Comparison of ENCODE assay signal across 18 cellular contexts in the genomic region with DNA sequence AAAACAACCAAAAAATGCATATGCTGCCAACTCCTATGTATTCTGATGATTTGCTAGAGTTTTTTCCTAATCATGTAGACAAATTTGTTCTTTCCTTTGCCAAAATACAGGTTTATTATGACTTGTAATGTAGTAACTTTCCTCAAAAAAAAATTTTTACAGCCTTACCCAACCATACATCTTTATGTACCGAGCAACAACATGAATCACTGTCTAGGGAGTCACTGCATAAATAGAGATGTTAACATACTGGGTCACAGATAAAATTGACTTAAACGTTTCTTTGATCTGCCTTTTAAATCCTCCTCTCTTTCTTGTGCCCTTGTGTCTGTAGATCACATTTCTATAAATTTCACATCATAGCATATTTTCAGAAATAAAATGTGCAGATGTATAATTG.
DNase-seq lines count a peak whose midpoint lies in the region; ATAC-seq, FAIRE-seq and TF ChIP-seq lines count a peak whose summit lies in the region.
"Had no signal": no experiment of that assay in that cellular context is flagged by ENCODE, and none has a peak within 500 bp of the region (broad histone marks: within the 10 kb centered on the region; RNA-seq: fewer than 3 reads in every experiment).

No MANE protein-coding gene starts in this region.

- H3K36me3 ChIP-seq in PC-3 (ENCODE audit: low read depth, low read length) (no peaks in the 10 kb centered on the region), bronchial epithelial cell (ENCODE audit: control insufficient read depth, insufficient read depth, low read length) (no peaks in the 10 kb centered on the region)

- no peaks in the 10 kb centered on the region for H3K27me3 Mint-ChIP-seq in effector memory CD8-positive, alpha-beta T cell

- no peaks in the 10 kb centered on the region for H3F3A ChIP-seq in PC-3 (ENCODE audit: low read length, unreplicated experiment)

- no peaks in the 10 kb centered on the region for H3K9me3 ChIP-seq in PC-3 (ENCODE audit: low read length)

- no peak for TF ChIP-seq CTCF in PC-3 (conservative IDR thresholded peaks at IDR 0.05; ENCODE audit: low read depth, low read length)
- no peak for TF ChIP-seq CTCF in bronchial epithelial cell (IDR thresholded peaks at IDR 0.05; ENCODE audit: insufficient read depth, low read length, severe bottlenecking)

- H4K20me1 ChIP-seq in PC-3 (ENCODE audit: low read length) = no peaks in the 10 kb centered on the region

- peaks cover 2 to 11% of the 10 kb centered on the region in 2 donors for H3K9me3 Mint-ChIP-seq in effector memory CD8-positive, alpha-beta T cell

- no peaks in the 10 kb centered on the region for H3K4me1 Mint-ChIP-seq in effector memory CD8-positive, alpha-beta T cell (ENCODE audit: low read depth in 2 of 2)

- no peak overlapping the region for H2AFZ ChIP-seq in PC-3 (ENCODE audit: low read length)

- no peak for FAIRE-seq in bronchial epithelial cell (lab: Jason Lieb, UNC)
- FAIRE-seq: GM12891, GM18507, H1 had no signal

- DNase-seq in PC-3 (peak; percentile 66), bronchial epithelial cell (ENCODE audit: low read depth) (peak; percentile 43), left kidney (ENCODE audit: low read depth, low spot score) (peak; percentile 9), RPMI8226 (no peak), SHP77 (lab: John Stamatoyannopoulos, UW) (no peak)
- DNase-seq in effector memory CD8-positive, alpha-beta T cell = no peak
- DNase-seq: C1 segment of cervical spinal cord; Calu3; CD4-positive, alpha-beta memory T cell; COR-L47; DMS53; DMS79 treated with DMSO at 0.1 percent for 48 hours; GF-D8; H7; HCEC 1CT had no signal

- no peaks in the 10 kb centered on the region for H3K27me3 ChIP-seq in PC-3 (ENCODE audit: low read length)
- H3K27me3 ChIP-seq in bronchial epithelial cell (ENCODE audit: control insufficient read depth, insufficient read depth, low read length) = no peaks in the 10 kb centered on the region

- CTCF ChIA-PET in PC-3 (lab: Charles Lee) = no interaction called here

- H3K4me2 ChIP-seq in PC-3 (ENCODE audit: low read length) = 0 out of 2 replicates have a peak overlapping the region, but pooled peaks have one; percentile 4

- intact Hi-C loops in PC-3 (cut with micrococcal nuclease) = no loop called here

- no peak overlapping the region for H3K9ac ChIP-seq in PC-3 (ENCODE audit: low read length)

- ATAC-seq in PC-3 = peak; percentile 96
- no peak for ATAC-seq in effector memory CD8-positive, alpha-beta T cell (replicated peaks)

- POLR2A ChIA-PET in PC-3 (lab: Charles Lee; ENCODE audit: unreplicated experiment) = no interaction called here

- no peak overlapping the region for H3K27ac Mint-ChIP-seq in effector memory CD8-positive, alpha-beta T cell
- H3K27ac Mint-ChIP-seq: CD4-positive, alpha-beta memory T cell had no signal

- BruUV-seq in PC-3 (replicated peaks; lab: Mats Ljungman, UMichigan) = no TSS peak

- H3K4me1 ChIP-seq in PC-3 (ENCODE audit: insufficient read depth, low read length) = peaks cover 11% of the 10 kb centered on the region

- no peaks in the 10 kb centered on the region for H3K79me2 ChIP-seq in PC-3 (ENCODE audit: low read length)

- no peaks in the 10 kb centered on the region for H3K9me2 ChIP-seq in PC-3 (replicated peaks; ENCODE audit: low read length)

- H3K27ac ChIP-seq in PC-3 (ENCODE audit: low read length) = no peak overlapping the region

- H3K4me3 ChIP-seq in PC-3 (ENCODE audit: low read length) (no peak overlapping the region), bronchial epithelial cell (ENCODE audit: low read depth, low read length) (no peak overlapping the region)

- H3K4me3 Mint-ChIP-seq in effector memory CD8-positive, alpha-beta T cell = no peak overlapping the region
- H3K4me3 Mint-ChIP-seq: CD4-positive, alpha-beta memory T cell had no signal

- H3K36me3 Mint-ChIP-seq in effector memory CD8-positive, alpha-beta T cell (ENCODE audit: insufficient read depth) = no peaks in the 10 kb centered on the region

Comparison
In these comparisons a context has a peak if more than half of its experiments do, and no peak if none do; other contexts are left out.
1. DNase-seq: peak in PC-3 (single experiment), bronchial epithelial cell (single experiment) and left kidney (single experiment); none in RPMI8226 (single experiment), effector memory CD8-positive, alpha-beta T cell (0 of 3) and SHP77 (0 of 2).